In the genomic region with DNA sequence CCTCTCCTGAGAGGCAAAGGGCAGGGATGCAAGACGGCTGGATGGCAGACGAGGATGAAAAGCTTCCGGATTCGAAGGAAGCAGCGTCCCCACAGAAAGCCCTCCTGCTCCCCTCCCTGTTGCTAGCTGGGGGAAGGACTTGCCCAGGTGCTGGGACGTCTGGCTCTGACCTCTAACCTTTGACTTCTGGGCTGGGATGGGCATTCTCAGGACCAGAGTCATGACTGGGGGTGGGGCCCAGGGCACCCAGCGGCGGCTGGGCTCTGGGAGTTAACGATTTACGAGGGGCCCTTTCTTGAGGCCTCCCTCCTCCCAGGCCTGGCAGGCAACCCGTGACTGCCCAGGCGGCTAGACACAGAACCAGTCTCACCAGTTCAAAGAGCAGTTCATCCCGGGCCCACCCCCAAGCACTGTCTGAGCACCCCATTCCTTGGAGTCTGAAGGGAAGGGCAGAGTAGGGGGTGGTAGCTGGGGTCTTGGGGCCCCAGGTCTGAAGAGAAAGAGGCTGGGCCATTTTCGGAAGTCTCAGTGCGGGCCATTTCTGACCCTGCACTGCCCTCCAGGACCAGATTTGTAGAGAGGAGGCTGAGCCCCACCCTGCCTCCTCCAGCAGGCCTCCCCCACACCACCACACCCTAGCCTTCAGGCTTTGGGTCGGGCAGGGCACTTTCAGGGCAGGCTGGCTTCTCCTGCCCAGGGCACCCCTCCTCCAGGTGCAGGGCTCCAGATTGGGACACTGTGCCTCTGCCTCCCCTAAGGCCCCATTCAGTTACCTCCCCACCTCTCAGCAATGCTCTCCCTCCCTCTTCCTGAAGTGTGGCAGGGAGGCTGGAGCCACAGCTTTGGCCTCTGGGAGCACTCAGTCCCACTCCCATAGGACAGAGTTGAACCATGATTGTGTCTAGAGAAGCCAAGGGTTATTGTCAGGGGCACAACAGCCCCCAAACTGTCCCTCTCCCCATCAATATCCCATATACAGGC, we compare ENCODE assay signal across 12 cellular contexts. TPM values are rescaled to one million over a fixed set of nuclear protein-coding genes. Genes with fewer than 3 reads are reported as not detected.
DNase-seq lines count a peak whose midpoint lies in the region; ATAC-seq and TF ChIP-seq lines count a peak whose summit lies in the region.
"Had no signal": no experiment of that assay in that cellular context is flagged by ENCODE, and none has a peak within 500 bp of the region (broad histone marks: within the 10 kb centered on the region; RNA-seq: fewer than 3 reads in every experiment).

No MANE protein-coding gene starts in this region.

- no peak overlapping the region for H4K5ac ChIP-seq in mesendoderm (ENCODE audit: low read length)

- peaks cover 3% of the 10 kb centered on the region for H3K79me1 ChIP-seq in mesendoderm (ENCODE audit: low read length)

- H3K4me3 ChIP-seq in SK-N-SH (ENCODE audit: low read depth in 2 of 2, low read length in 1 of 2) (no peak overlapping the region), adrenal gland (no peak overlapping the region), mesendoderm (ENCODE audit: low read length) (no peak overlapping the region), thyroid gland (replicated peaks in 1 of 3) (no peak overlapping the region)
- H3K4me3 ChIP-seq: cardiac muscle cell had no signal

- peak overlapping the region; percentile 75 for H3K56ac ChIP-seq in mesendoderm (ENCODE audit: low read length)

- H3K4me2 ChIP-seq in SK-N-SH (no peak overlapping the region), mesendoderm (ENCODE audit: low read length) (no peak overlapping the region)

- H3K4me1 ChIP-seq in SK-N-SH (ENCODE audit: control insufficient read depth in 1 of 2, insufficient read depth in 2 of 2, low read depth in 1 of 2, low read length in 1 of 2) (peaks cover 18 to 56% of the 10 kb centered on the region in 2 experiments), adrenal gland (replicated peaks in 1 of 2) (peaks cover 13 to 21% of the 10 kb centered on the region in 2 donors), mesendoderm (ENCODE audit: control insufficient read depth, low read depth, low read length) (peaks cover 38% of the 10 kb centered on the region), thyroid gland (peaks cover 43 to 65% of the 10 kb centered on the region in 2 donors)

- POLR2A ChIA-PET in SK-N-SH (lab: Yijun Ruan, JAX): interaction anchor here (1.7 kb wide), 1 partner anchor 18 kb away, joined by 4 read pairs; no protein-coding TSS in a partner anchor

- H3K9ac ChIP-seq in SK-N-SH: no peak overlapping the region
- H3K9ac ChIP-seq in mesendoderm (ENCODE audit: low read length): peak overlapping the region; percentile 40

- H2BK15ac ChIP-seq in mesendoderm (replicated peaks; ENCODE audit: low read depth): no peak overlapping the region

- no peak overlapping the region for H2BK120ac ChIP-seq in mesendoderm (ENCODE audit: low read depth, low read length)

- no peak overlapping the region for H2AFZ ChIP-seq in SK-N-SH (ENCODE audit: low read depth)

- intact Hi-C loops in adrenal gland (cut with DNase I) (no loop called here), thyroid gland (cut with DNase I) (no loop called here)

- DNase-seq in SK-N-SH (peak; percentile 19), adrenal gland (peak in 4 of 7 donors; percentile 1 to 21 (median 9)), mesendoderm (no peak), thyroid gland (peak; percentile 78 to 81)
- no peak for DNase-seq in stimulated activated CD4-positive, alpha-beta T cell treated with anti-CD3 and anti-CD28 coated beads, Interleukin-12 subunit alpha, Interleukin-12 subunit beta, amount 100 ng/mL, for 4 hours
- DNase-seq: activated CD4-positive, alpha-beta T cell treated with anti-CD3 and anti-CD28 coated beads, Interleukin-2, amount 50 U/mL, for 48 hours; natural killer cell; NCI-H1417 treated with DMSO at 0.1 percent for 48 hours had no signal

- no peaks in the 10 kb centered on the region for H3K27me3 ChIP-seq in SK-N-SH (ENCODE audit: insufficient read depth)
- H3K27me3 ChIP-seq in adrenal gland: no peaks in the 10 kb centered on the region
- H3K27me3 ChIP-seq in mesendoderm (ENCODE audit: insufficient read depth, low read length, poor library complexity): no peaks in the 10 kb centered on the region
- H3K27me3 ChIP-seq in thyroid gland: no peaks in the 10 kb centered on the region
- H3K27me3 ChIP-seq: cardiac muscle cell had no signal

- no peak for TF ChIP-seq RAD21 in SK-N-SH (IDR thresholded peaks at IDR 0.05; ENCODE audit: low read length)

- TF ChIP-seq EP300 in SK-N-SH (IDR thresholded peaks at IDR 0.05; ENCODE audit: borderline replicate concordance in 1 of 2, low read depth in 1 of 2, low read length in 1 of 2): no peak

- H3K9me2 ChIP-seq in SK-N-SH: no peaks in the 10 kb centered on the region

- H3K4ac ChIP-seq in mesendoderm (ENCODE audit: low read depth, low read length): no peak overlapping the region

- H3K23ac ChIP-seq in mesendoderm (ENCODE audit: low read length): no peak overlapping the region

- H3K18ac ChIP-seq in mesendoderm (ENCODE audit: low read length): no peak overlapping the region

- CTCF ChIA-PET in SK-N-SH (lab: Yijun Ruan, JAX): interaction anchor here (1.6 to 22.4 kb wide), 4 partner anchors 7 to 124 kb away, joined by 4 to 627 read pairs (median 274); no protein-coding TSS in a partner anchor

- H3K36me3 ChIP-seq in SK-N-SH (replicated peaks in 1 of 2; ENCODE audit: control insufficient read depth in 1 of 2, insufficient read depth in 2 of 2, low read length in 1 of 2) (no peaks in the 10 kb centered on the region), adrenal gland (replicated peaks in 1 of 2) (no peaks in the 10 kb centered on the region), mesendoderm (ENCODE audit: control insufficient read depth, insufficient read depth, low read length) (no peaks in the 10 kb centered on the region), thyroid gland (no peaks in the 10 kb centered on the region)
- H3K36me3 ChIP-seq: cardiac muscle cell had no signal

- H3K27ac ChIP-seq in SK-N-SH (ENCODE audit: low read depth in 2 of 2, low read length in 1 of 2) (no peak overlapping the region), adrenal gland (no peak overlapping the region), mesendoderm (ENCODE audit: low read depth, low read length) (no peak overlapping the region), thyroid gland (peak overlapping the region; percentile 70 to 79 (median 78))
- H3K27ac ChIP-seq: cardiac muscle cell had no signal

- ATAC-seq in SK-N-SH treated with all-trans-retinoic acid at 6 μM for 48 hours (no peak), HG02885 (IDR thresholded peaks at IDR 0.05; ENCODE audit: poor library complexity, unreplicated experiment) (no peak), GM21786 (IDR thresholded peaks at IDR 0.05; ENCODE audit: unreplicated experiment) (no peak)
- ATAC-seq: natural killer cell had no signal

- H3K79me2 ChIP-seq in SK-N-SH (ENCODE audit: insufficient read depth): peaks cover 4% of the 10 kb centered on the region; the same call in 1 of the 2 replicates
- no peaks in the 10 kb centered on the region for H3K79me2 ChIP-seq in mesendoderm (ENCODE audit: control insufficient read depth, insufficient read depth, low read length)

- no peak overlapping the region for H4K8ac ChIP-seq in mesendoderm (ENCODE audit: low read depth, low read length)

- H3K9me3 ChIP-seq in SK-N-SH (no peaks in the 10 kb centered on the region), adrenal gland (replicated peaks in 1 of 3) (no peaks in the 10 kb centered on the region), thyroid gland (no peaks in the 10 kb centered on the region)

- peaks cover 15% of the 10 kb centered on the region for H3F3A ChIP-seq in SK-N-SH (replicated peaks; ENCODE audit: insufficient read depth)

- no peaks in the 10 kb centered on the region for H4K20me1 ChIP-seq in SK-N-SH (ENCODE audit: insufficient read depth)

- 81% methylated on average over 10 of the region's 16 CpGs for WGBS in SK-N-SH (ENCODE audit: low lambda C conversion rate)
- 62 to 91% (median 75%) methylated on average over 6 to 16 of the region's 16 CpGs for WGBS in adrenal gland, 4 donors
- WGBS in mesendoderm (ENCODE audit: extremely low coverage, insufficient coverage, low lambda C conversion rate): no CpG with 5 or more reads among the region's 16 CpGs
- 56 to 59% methylated on average over 8 to 10 of the region's 16 CpGs for WGBS in thyroid gland, 2 donors

- no peak overlapping the region for H2BK5ac ChIP-seq in mesendoderm (ENCODE audit: low read length)

- no peak for TF ChIP-seq CTCF in SK-N-SH (IDR thresholded peaks at IDR 0.05)
- no peak for TF ChIP-seq CTCF in adrenal gland (IDR thresholded peaks at IDR 0.05)
- no peak for TF ChIP-seq CTCF in thyroid gland (IDR thresholded peaks at IDR 0.05)

- H2AK5ac ChIP-seq in mesendoderm (ENCODE audit: low read length): peak overlapping the region; percentile 67

- TF ChIP-seq POLR2A in adrenal gland (IDR thresholded peaks at IDR 0.05): no peak
- peak in 1 of 2 donors; percentile 25 for TF ChIP-seq POLR2A in thyroid gland (IDR thresholded peaks at IDR 0.05)

TF ChIP-seq in SK-N-SH, 30 proteins besides CTCF, POLR2A, EP300 and RAD21 (continues in another document):
- TF ChIP-seq YY1 (IDR thresholded peaks at IDR 0.05; ENCODE audit: low read depth): no peak
- no peak for TF ChIP-seq EZH2phosphoT487 (IDR thresholded peaks at IDR 0.05; ENCODE audit: borderline replicate concordance, low read depth)
- TF ChIP-seq TCF12 (IDR thresholded peaks at IDR 0.05): no peak
- TF ChIP-seq SIN3A (IDR thresholded peaks at IDR 0.05; ENCODE audit: borderline replicate concordance, low read depth, low read length): no peak

TF ChIP-seq in SK-N-SH treated with all-trans-retinoic acid at 6 μM for 48 hours, 23 proteins besides CTCF, POLR2A, EP300 and RAD21 (continues in another document):
- no peak for TF ChIP-seq ZFP3 (CRISPR knock-in tag; IDR thresholded peaks at IDR 0.05)
- TF ChIP-seq ZNF8 (CRISPR knock-in tag; IDR thresholded peaks at IDR 0.05): no peak
- TF ChIP-seq, protein P1, sequence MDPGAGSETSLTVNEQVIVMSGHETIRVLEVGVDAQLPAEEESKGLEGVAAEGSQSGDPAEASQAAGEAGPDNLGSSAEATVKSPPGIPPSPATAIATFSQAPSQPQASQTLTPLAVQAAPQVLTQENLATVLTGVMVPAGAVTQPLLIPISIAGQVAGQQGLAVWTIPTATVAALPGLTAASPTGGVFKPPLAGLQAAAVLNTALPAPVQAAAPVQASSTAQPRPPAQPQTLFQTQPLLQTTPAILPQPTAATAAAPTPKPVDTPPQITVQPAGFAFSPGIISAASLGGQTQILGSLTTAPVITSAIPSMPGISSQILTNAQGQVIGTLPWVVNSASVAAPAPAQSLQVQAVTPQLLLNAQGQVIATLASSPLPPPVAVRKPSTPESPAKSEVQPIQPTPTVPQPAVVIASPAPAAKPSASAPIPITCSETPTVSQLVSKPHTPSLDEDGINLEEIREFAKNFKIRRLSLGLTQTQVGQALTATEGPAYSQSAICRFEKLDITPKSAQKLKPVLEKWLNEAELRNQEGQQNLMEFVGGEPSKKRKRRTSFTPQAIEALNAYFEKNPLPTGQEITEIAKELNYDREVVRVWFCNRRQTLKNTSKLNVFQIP (CRISPR knock-in tag; IDR thresholded peaks at IDR 0.05; ENCODE audit: borderline replicate concordance, low read depth): no peak

RNA-seq across cellular contexts. Expression of a gene that starts 5.0 kb away (rescaled TPM):
- 47.4 and 52.9 TPM in 2 replicates for polyA plus RNA-seq in SK-N-SH (2012; rRNA removed)
- 32.6 and 46.5 TPM in 2 replicates for polyA plus RNA-seq in SK-N-SH (2012; cell fraction: cytosol; rRNA removed)
- polyA plus RNA-seq in SK-N-SH (2012; cell fraction: nucleus; rRNA removed): 35.1 and 38.6 TPM in 2 replicates
- total RNA-seq in adrenal gland: 10 to 100 TPM; 33.5 to 79.3 (median 42.4) TPM
- 10 to 100 TPM; 17.7 to 29.8 (median 27.8) TPM for polyA plus RNA-seq in adrenal gland
- 90.1 TPM for polyA plus RNA-seq in mesendoderm (2013, experiment 1 of 2)
- 88.3 TPM for polyA plus RNA-seq in mesendoderm (2013, experiment 2 of 2)
- total RNA-seq in thyroid gland: 10 to 100 TPM; 52.3 to 81.8 (median 62.6) TPM

Comparison
In these comparisons a context has a peak if more than half of its experiments do, and no peak if none do; other contexts are left out.
1. DNase-seq: peak in SK-N-SH (single experiment), adrenal gland (4 of 7) and thyroid gland (2 of 2); none in mesendoderm (single experiment) and stimulated activated CD4-positive, alpha-beta T cell treated with anti-CD3 and anti-CD28 coated beads, Interleukin-12 subunit alpha, Interleukin-12 subunit beta, amount 100 ng/mL, for 4 hours (single experiment).
2. H3K27ac ChIP-seq: peak in thyroid gland (3 of 3); none in SK-N-SH (0 of 2), adrenal gland (0 of 5) and mesendoderm (single experiment).